In the genomic region with DNA sequence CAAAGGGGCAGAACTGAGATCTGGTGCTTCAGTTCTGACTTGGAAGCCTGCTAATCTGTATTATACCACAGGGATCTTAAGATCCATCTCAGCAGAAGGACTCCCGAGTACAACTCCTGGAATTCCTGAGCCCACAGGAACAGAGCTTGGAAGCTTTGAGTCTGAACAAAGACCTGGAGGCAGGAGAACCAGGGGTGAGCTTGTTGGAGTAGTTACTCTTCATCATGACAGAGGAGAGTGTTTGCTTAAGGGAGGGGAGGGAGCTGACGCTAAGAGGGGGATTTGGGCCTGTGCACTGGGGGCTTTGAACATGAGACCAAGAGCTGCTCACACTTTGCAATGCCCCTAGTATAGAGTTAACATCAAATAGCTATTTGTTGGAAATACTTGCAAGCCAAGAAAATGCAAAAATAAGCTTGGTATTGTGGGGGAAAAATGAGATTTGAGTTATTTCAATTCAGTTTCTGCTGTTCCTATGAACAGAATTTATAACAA, we compare ENCODE assay signal across 32 cellular contexts. TPM values are rescaled to one million over a fixed set of nuclear protein-coding genes. Genes with fewer than 3 reads are reported as not detected.
"Had no signal": no experiment of that assay in that cellular context is flagged by ENCODE, and none has a peak within 500 bp of the region (broad histone marks: within the 10 kb centered on the region; RNA-seq: fewer than 3 reads in every experiment).

No MANE protein-coding gene starts in this region.

- H3K27ac Mint-ChIP-seq: activated naive CD4-positive, alpha-beta T cell treated with anti-CD3 and anti-CD28 coated beads for 36 hours; activated naive CD8-positive, alpha-beta T cell treated with anti-CD3 and anti-CD28 coated beads for 36 hours; naive B cell had no signal

- H3K4me3 Mint-ChIP-seq: activated naive CD4-positive, alpha-beta T cell treated with anti-CD3 and anti-CD28 coated beads for 36 hours; activated naive CD8-positive, alpha-beta T cell treated with anti-CD3 and anti-CD28 coated beads for 36 hours; naive B cell; neural crest cell had no signal

- H3K79me2 ChIP-seq: hepatocyte had no signal

- ATAC-seq: activated CD4-positive, CD25-positive, alpha-beta regulatory T cell treated with anti-CD3 and anti-CD28 coated beads, Interleukin-2, amount 50 U/mL, for 24 hours; gastrocnemius medialis; stimulated activated naive CD8-positive, alpha-beta T cell treated with anti-CD3 and anti-CD28 coated beads, Interleukin-15, Interleukin-2, amounts not matched to agents 100 U/mL and 50 U/mL, for 24 hours had no signal

- DNase-seq: activated CD4-positive, alpha-beta T cell treated with anti-CD3 and anti-CD28 coated beads for 48 hours; activated CD4-positive, alpha-beta T cell treated with anti-CD3 and anti-CD28 coated beads, Interleukin-2, amount 50 U/mL, for 48 hours; activated CD8-positive, alpha-beta memory T cell treated with anti-CD3 and anti-CD28 coated beads for 24 hours; activated effector memory CD4-positive, alpha-beta T cell treated with anti-CD3 and anti-CD28 coated beads, Interleukin-2, amount 50 U/mL, for 16 hours; activated naive CD4-positive, alpha-beta T cell treated with anti-CD3 and anti-CD28 coated beads for 36 hours; activated naive CD8-positive, alpha-beta T cell treated with anti-CD3 and anti-CD28 coated beads for 36 hours; adrenal gland; aorta; body of pancreas; dermis blood vessel endothelial cell; effector CD4-positive, alpha-beta T cell; erythroblast; gastrocnemius medialis; islet precursor cell; left ventricle myocardium superior; naive B cell; occipital lobe; right lobe of liver; stimulated activated CD4-positive, alpha-beta T cell treated with anti-CD3 and anti-CD28 coated beads, Interleukin-12 subunit alpha, Interleukin-12 subunit beta, amount 100 ng/mL, for 4 hours; stimulated activated CD4-positive, alpha-beta T cell treated with anti-CD3 and anti-CD28 coated beads, Interleukin-4, amount 100 ng/mL, for 1 hour; stimulated activated naive CD8-positive, alpha-beta T cell treated with anti-CD3 and anti-CD28 coated beads, Interleukin-15, Interleukin-2, amounts not matched to agents 100 U/mL and 50 U/mL, for 24 hours; T-helper 9 cell; testis; transverse colon had no signal

- H3K36me3 ChIP-seq: adrenal gland, gastrocnemius medialis, right lobe of liver, transverse colon had no signal

- H3K36me3 Mint-ChIP-seq: activated naive CD8-positive, alpha-beta T cell treated with anti-CD3 and anti-CD28 coated beads for 36 hours; naive B cell had no signal

- H2AFZ ChIP-seq: hepatocyte had no signal

- H3K9me3 ChIP-seq: adrenal gland, body of pancreas, gastrocnemius medialis, right lobe of liver, testis, transverse colon had no signal

- H3K4me1 Mint-ChIP-seq: activated naive CD8-positive, alpha-beta T cell treated with anti-CD3 and anti-CD28 coated beads for 36 hours; naive B cell had no signal

- FAIRE-seq: colon, TTC549 had no signal

- H3K4me3 ChIP-seq: adrenal gland, body of pancreas, gastrocnemius medialis, hepatocyte, right lobe of liver, skin epidermis, testis, transverse colon had no signal

- H3K27me3 Mint-ChIP-seq: activated naive CD8-positive, alpha-beta T cell treated with anti-CD3 and anti-CD28 coated beads for 36 hours had no signal

- H3K9me3 Mint-ChIP-seq: activated naive CD4-positive, alpha-beta T cell treated with anti-CD3 and anti-CD28 coated beads for 36 hours; activated naive CD8-positive, alpha-beta T cell treated with anti-CD3 and anti-CD28 coated beads for 36 hours; neural crest cell had no signal

- H3K27me3 ChIP-seq: adrenal gland, body of pancreas, gastrocnemius medialis, hepatocyte, right lobe of liver, testis, transverse colon had no signal

- H3K4me2 ChIP-seq: hepatocyte had no signal

- H3K27ac ChIP-seq: adrenal gland, body of pancreas, gastrocnemius medialis, hepatocyte, right lobe of liver, skin epidermis, testis, transverse colon, VCaP had no signal

- H3K4me1 ChIP-seq: adrenal gland, gastrocnemius medialis, right lobe of liver, testis had no signal

RNA-seq across cellular contexts. Expression of a gene that starts 41.1 kb away (rescaled TPM):
- total RNA-seq: activated naive CD4-positive, alpha-beta T cell treated with anti-CD3 and anti-CD28 coated beads for 36 hours; activated naive CD8-positive, alpha-beta T cell treated with anti-CD3 and anti-CD28 coated beads for 36 hours; dermis blood vessel endothelial cell; lung microvascular endothelial cell had no signal
